1 cellular context compared by ENCODE assay signal in the genomic region with DNA sequence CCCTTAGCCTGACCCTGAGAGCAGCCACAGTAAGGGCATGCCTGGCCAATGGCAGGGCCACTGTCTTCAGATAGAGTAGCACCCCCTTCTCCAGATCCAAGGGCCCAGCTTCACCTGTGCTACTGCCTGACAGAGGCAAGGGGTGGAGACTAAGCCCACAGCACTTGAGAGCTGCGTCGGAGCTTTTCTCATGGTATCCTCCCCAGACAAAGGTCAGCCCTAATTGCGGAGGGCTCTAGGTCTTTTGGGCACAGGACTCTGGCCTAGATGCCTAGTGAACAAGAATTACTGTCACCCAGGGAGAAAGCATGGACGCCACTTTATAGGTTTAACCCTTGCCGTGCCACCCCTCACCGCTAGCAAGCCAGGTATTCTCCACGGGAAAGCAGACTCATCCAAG.
TF ChIP-seq lines count a peak whose summit lies in the region.

No MANE protein-coding gene starts in this region.

TF ChIP-seq in K562, 482 proteins besides CTCF, POLR2A, EP300 and RAD21 (continued from another document):
- TF ChIP-seq, protein P1, sequence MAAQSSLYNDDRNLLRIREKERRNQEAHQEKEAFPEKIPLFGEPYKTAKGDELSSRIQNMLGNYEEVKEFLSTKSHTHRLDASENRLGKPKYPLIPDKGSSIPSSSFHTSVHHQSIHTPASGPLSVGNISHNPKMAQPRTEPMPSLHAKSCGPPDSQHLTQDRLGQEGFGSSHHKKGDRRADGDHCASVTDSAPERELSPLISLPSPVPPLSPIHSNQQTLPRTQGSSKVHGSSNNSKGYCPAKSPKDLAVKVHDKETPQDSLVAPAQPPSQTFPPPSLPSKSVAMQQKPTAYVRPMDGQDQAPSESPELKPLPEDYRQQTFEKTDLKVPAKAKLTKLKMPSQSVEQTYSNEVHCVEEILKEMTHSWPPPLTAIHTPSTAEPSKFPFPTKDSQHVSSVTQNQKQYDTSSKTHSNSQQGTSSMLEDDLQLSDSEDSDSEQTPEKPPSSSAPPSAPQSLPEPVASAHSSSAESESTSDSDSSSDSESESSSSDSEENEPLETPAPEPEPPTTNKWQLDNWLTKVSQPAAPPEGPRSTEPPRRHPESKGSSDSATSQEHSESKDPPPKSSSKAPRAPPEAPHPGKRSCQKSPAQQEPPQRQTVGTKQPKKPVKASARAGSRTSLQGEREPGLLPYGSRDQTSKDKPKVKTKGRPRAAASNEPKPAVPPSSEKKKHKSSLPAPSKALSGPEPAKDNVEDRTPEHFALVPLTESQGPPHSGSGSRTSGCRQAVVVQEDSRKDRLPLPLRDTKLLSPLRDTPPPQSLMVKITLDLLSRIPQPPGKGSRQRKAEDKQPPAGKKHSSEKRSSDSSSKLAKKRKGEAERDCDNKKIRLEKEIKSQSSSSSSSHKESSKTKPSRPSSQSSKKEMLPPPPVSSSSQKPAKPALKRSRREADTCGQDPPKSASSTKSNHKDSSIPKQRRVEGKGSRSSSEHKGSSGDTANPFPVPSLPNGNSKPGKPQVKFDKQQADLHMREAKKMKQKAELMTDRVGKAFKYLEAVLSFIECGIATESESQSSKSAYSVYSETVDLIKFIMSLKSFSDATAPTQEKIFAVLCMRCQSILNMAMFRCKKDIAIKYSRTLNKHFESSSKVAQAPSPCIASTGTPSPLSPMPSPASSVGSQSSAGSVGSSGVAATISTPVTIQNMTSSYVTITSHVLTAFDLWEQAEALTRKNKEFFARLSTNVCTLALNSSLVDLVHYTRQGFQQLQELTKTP (IDR thresholded peaks at IDR 0.05; ENCODE audit: low read depth in 1 of 2, partially characterized antibody in 2 of 2) = no peak
- TF ChIP-seq PHF20 (IDR thresholded peaks at IDR 0.05; ENCODE audit: partially characterized antibody) = no peak
- TF ChIP-seq, protein P2, sequence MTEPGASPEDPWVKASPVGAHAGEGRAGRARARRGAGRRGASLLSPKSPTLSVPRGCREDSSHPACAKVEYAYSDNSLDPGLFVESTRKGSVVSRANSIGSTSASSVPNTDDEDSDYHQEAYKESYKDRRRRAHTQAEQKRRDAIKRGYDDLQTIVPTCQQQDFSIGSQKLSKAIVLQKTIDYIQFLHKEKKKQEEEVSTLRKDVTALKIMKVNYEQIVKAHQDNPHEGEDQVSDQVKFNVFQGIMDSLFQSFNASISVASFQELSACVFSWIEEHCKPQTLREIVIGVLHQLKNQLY (CRISPR knock-in tag; conservative IDR thresholded peaks at IDR 0.05) = no peak
